ENCODE assay signal across 23 cellular contexts in genomic region chr11:6625832-6626420, GRCh38. TPM values are rescaled to one million over a fixed set of nuclear protein-coding genes. Genes with fewer than 3 reads are reported as not detected.
A peak's percentile ranks its signal among the peaks of the same experiment; 100 is the strongest.
DNase-seq lines count a peak whose midpoint lies in the region; ATAC-seq and TF ChIP-seq lines count a peak whose summit lies in the region.
"Had no signal": no experiment of that assay in that cellular context is flagged by ENCODE, and none has a peak within 500 bp of the region (broad histone marks: within the 10 kb centered on the region; RNA-seq: fewer than 3 reads in every experiment).

No MANE protein-coding gene starts in this region.

- H3K4me1 ChIP-seq in spleen (peaks cover 12 to 43% (median 24%) of the 10 kb centered on the region in 6 donors), HAP-1 (no peaks in the 10 kb centered on the region)
- H3K4me1 ChIP-seq: A549, BE2C had no signal

- H3K4me1 Mint-ChIP-seq in activated naive CD4-positive, alpha-beta T cell treated with anti-CD3 and anti-CD28 coated beads, Interleukin-2, amount 50 U/mL, for 24 hours, result peaks cover 22% of the 10 kb centered on the region
- H3K4me1 Mint-ChIP-seq in activated naive CD4-positive, alpha-beta T cell treated with anti-CD3 and anti-CD28 coated beads, Interleukin-2, amount 10 ng/mL, durations not matched to agents 7 days and 5 days, result peaks cover 24% of the 10 kb centered on the region
- peaks cover 12% of the 10 kb centered on the region for H3K4me1 Mint-ChIP-seq in central memory CD8-positive, alpha-beta T cell

- H3K4me3 Mint-ChIP-seq in activated naive CD4-positive, alpha-beta T cell treated with anti-CD3 and anti-CD28 coated beads, Interleukin-2, amount 50 U/mL, for 24 hours, result no peak overlapping the region
- H3K4me3 Mint-ChIP-seq in activated naive CD4-positive, alpha-beta T cell treated with anti-CD3 and anti-CD28 coated beads, Interleukin-2, amount 10 ng/mL, durations not matched to agents 7 days and 5 days, result no peak overlapping the region
- H3K4me3 Mint-ChIP-seq in central memory CD8-positive, alpha-beta T cell, result peak overlapping the region; percentile 12
- H3K4me3 Mint-ChIP-seq: CD14-positive monocyte; CD4-positive, alpha-beta T cell; CD8-positive, alpha-beta memory T cell had no signal

- H3K27ac ChIP-seq in spleen, result no peak overlapping the region
- H3K27ac ChIP-seq: A549; BLaER1 treated with 17β-estradiol and CSF1 and Interleukin-3, amounts not matched to agents 10 nM and 100 nM; GM23248 had no signal

- H3K4me3 ChIP-seq in spleen (no peak overlapping the region), HAP-1 (no peak overlapping the region)
- H3K4me3 ChIP-seq: A549; BLaER1 treated with 17β-estradiol and CSF1 and Interleukin-3, amounts not matched to agents 10 nM and 100 nM; GM12878; GM23248 had no signal

- ATAC-seq in central memory CD8-positive, alpha-beta T cell (replicated peaks; ENCODE audit: extremely low read depth, poor library complexity, severe bottlenecking), result no peak
- ATAC-seq: A549, GM12878, HCT116 had no signal

- H3K9me3 ChIP-seq in spleen (no peaks in the 10 kb centered on the region), HAP-1 (no peaks in the 10 kb centered on the region)
- H3K9me3 ChIP-seq: A549; BE2C; BLaER1 treated with 17β-estradiol and CSF1 and Interleukin-3, amounts not matched to agents 10 nM and 100 nM had no signal

- H3K27me3 Mint-ChIP-seq in activated naive CD4-positive, alpha-beta T cell treated with anti-CD3 and anti-CD28 coated beads, Interleukin-2, amount 50 U/mL, for 24 hours, result no peaks in the 10 kb centered on the region
- no peaks in the 10 kb centered on the region for H3K27me3 Mint-ChIP-seq in activated naive CD4-positive, alpha-beta T cell treated with anti-CD3 and anti-CD28 coated beads, Interleukin-2, amount 10 ng/mL, durations not matched to agents 7 days and 5 days
- H3K27me3 Mint-ChIP-seq in central memory CD8-positive, alpha-beta T cell, result no peaks in the 10 kb centered on the region
- H3K27me3 Mint-ChIP-seq: CD4-positive, alpha-beta T cell had no signal

- H3K36me3 Mint-ChIP-seq in activated naive CD4-positive, alpha-beta T cell treated with anti-CD3 and anti-CD28 coated beads, Interleukin-2, amount 50 U/mL, for 24 hours, result no peaks in the 10 kb centered on the region
- no peaks in the 10 kb centered on the region for H3K36me3 Mint-ChIP-seq in activated naive CD4-positive, alpha-beta T cell treated with anti-CD3 and anti-CD28 coated beads, Interleukin-2, amount 10 ng/mL, durations not matched to agents 7 days and 5 days
- peaks cover 9% of the 10 kb centered on the region for H3K36me3 Mint-ChIP-seq in central memory CD8-positive, alpha-beta T cell (ENCODE audit: insufficient read depth)
- H3K36me3 Mint-ChIP-seq: CD14-positive monocyte had no signal

- TF ChIP-seq CTCF in spleen (IDR thresholded peaks at IDR 0.05 in 8 of 11, conservative IDR thresholded peaks at IDR 0.05 in 3 of 11), result no peak

- TF ChIP-seq POLR2A in spleen (IDR thresholded peaks at IDR 0.05), result no peak

- CTCF ChIA-PET in activated naive CD4-positive, alpha-beta T cell treated with anti-CD3 and anti-CD28 coated beads, Interleukin-2, amount 10 ng/mL, durations not matched to agents 7 days and 5 days (lab: Charles Lee), result no interaction called here

- DNase-seq in activated naive CD4-positive, alpha-beta T cell treated with anti-CD3 and anti-CD28 coated beads, Interleukin-2, amount 10 ng/mL, durations not matched to agents 7 days and 5 days, result no peak
- no peak for DNase-seq in central memory CD8-positive, alpha-beta T cell (ENCODE audit: low spot score in 2 of 2)
- peak; percentile 65 for DNase-seq in spleen
- no peak for DNase-seq in HAP-1 (ENCODE audit: low spot score in 2 of 2)
- DNase-seq in ureter (ENCODE audit: low spot score), result no peak
- DNase-seq: 8988T; ACHN; AML-193; BE2C; CD4-positive, alpha-beta T cell; DMS 273 treated with DMSO at 0.1 percent for 48 hours; DMS79; EL; GDM1; GM23248; H7 had no signal

- peak overlapping the region; percentile 12 for H3K27ac Mint-ChIP-seq in activated naive CD4-positive, alpha-beta T cell treated with anti-CD3 and anti-CD28 coated beads, Interleukin-2, amount 50 U/mL, for 24 hours
- H3K27ac Mint-ChIP-seq in activated naive CD4-positive, alpha-beta T cell treated with anti-CD3 and anti-CD28 coated beads, Interleukin-2, amount 10 ng/mL, durations not matched to agents 7 days and 5 days, result no peak overlapping the region
- no peak overlapping the region for H3K27ac Mint-ChIP-seq in central memory CD8-positive, alpha-beta T cell (ENCODE audit: low read depth)
- H3K27ac Mint-ChIP-seq: CD14-positive monocyte; CD4-positive, alpha-beta T cell had no signal

- intact Hi-C loops in spleen (cut with DNase I; ENCODE audit: low total_unique reads), result no loop called here

- in situ Hi-C loops in HAP-1 (cut with MboI; ENCODE audit: low sequenced_read_pairs), result no loop called here

- no peaks in the 10 kb centered on the region for H3K27me3 ChIP-seq in spleen (replicated peaks in 1 of 7)
- no peaks in the 10 kb centered on the region for H3K27me3 ChIP-seq in HAP-1 (ENCODE audit: low read depth)
- H3K27me3 ChIP-seq: BE2C; BLaER1 treated with 17β-estradiol and CSF1 and Interleukin-3, amounts not matched to agents 10 nM and 100 nM had no signal

- H3K9me3 Mint-ChIP-seq in activated naive CD4-positive, alpha-beta T cell treated with anti-CD3 and anti-CD28 coated beads, Interleukin-2, amount 50 U/mL, for 24 hours, result no peaks in the 10 kb centered on the region
- no peaks in the 10 kb centered on the region for H3K9me3 Mint-ChIP-seq in activated naive CD4-positive, alpha-beta T cell treated with anti-CD3 and anti-CD28 coated beads, Interleukin-2, amount 10 ng/mL, durations not matched to agents 7 days and 5 days
- no peaks in the 10 kb centered on the region for H3K9me3 Mint-ChIP-seq in central memory CD8-positive, alpha-beta T cell
- H3K9me3 Mint-ChIP-seq: CD4-positive, alpha-beta T cell; CD8-positive, alpha-beta memory T cell had no signal

- 80 to 89% (median 81%) methylated on average over 12 to 17 of the region's 17 CpGs for WGBS in spleen, 5 donors

- peaks cover 0 to 72% (median 28%) of the 10 kb centered on the region in 6 donors for H3K36me3 ChIP-seq in spleen
- no peaks in the 10 kb centered on the region for H3K36me3 ChIP-seq in HAP-1 (replicated peaks)
- H3K36me3 ChIP-seq: BE2C had no signal

RNA-seq across cellular contexts. Expression of gene TPP1, which starts 6.7 kb away (rescaled TPM):
- total RNA-seq in spleen (100 to 1,000 TPM; 159 to 306 (median 232) TPM), ureter (60.0 TPM)
- 10 to 100 TPM; 54.9 to 61.6 (median 60.6) TPM for polyA plus RNA-seq in spleen

RNA-seq across cellular contexts. Expression of gene TAF10, which starts 13.9 kb away (rescaled TPM):
- total RNA-seq in spleen (100 to 1,000 TPM; 133 to 159 (median 148) TPM), ureter (176 TPM)
- 100 to 1,000 TPM; 103 to 151 (median 140) TPM for polyA plus RNA-seq in spleen

RNA-seq across cellular contexts. Expression of gene ILK, which starts 22.4 kb away (rescaled TPM):
- total RNA-seq in spleen (100 to 1,000 TPM; 122 to 194 (median 141) TPM), ureter (192 TPM)
- 100 to 1,000 TPM in 1 of 3 donors, 10 to 100 TPM in 2; 71.4 to 108 (median 76.5) TPM for polyA plus RNA-seq in spleen

RNA-seq across cellular contexts. Expression of gene RRP8, which starts 22.5 kb away (rescaled TPM):
- total RNA-seq in spleen (10 to 100 TPM; 17.0 to 26.0 (median 22.7) TPM), ureter (28.0 TPM)
- 10 to 100 TPM; 23.7 to 28.4 (median 26.5) TPM for polyA plus RNA-seq in spleen

RNA-seq across cellular contexts. Expression of gene DCHS1, which starts 29.7 kb away (rescaled TPM):
- total RNA-seq in spleen, result 10 to 100 TPM; 29.8 to 58.8 (median 43.4) TPM
- polyA plus RNA-seq in spleen, result 1 to 10 TPM; 1.9 to 7.6 (median 3.1) TPM
- total RNA-seq in ureter, result 26.0 TPM
